24 cellular contexts compared by ENCODE assay signal in genomic region chr3:59263152-59263551, GRCh38.
A peak's percentile ranks its signal among the peaks of the same experiment; 100 is the strongest.
DNase-seq lines count a peak whose midpoint lies in the region; ATAC-seq and TF ChIP-seq lines count a peak whose summit lies in the region.
"Had no signal": no experiment of that assay in that cellular context is flagged by ENCODE, and none has a peak within 500 bp of the region (broad histone marks: within the 10 kb centered on the region; RNA-seq: fewer than 3 reads in every experiment).

No MANE protein-coding gene starts in this region.

- H3K36me3 Mint-ChIP-seq in activated T-cell treated with anti-CD3 and anti-CD28 coated beads, Interleukin-2, amount 50 U/mL, for 24 hours (ENCODE audit: low read depth), result no peaks in the 10 kb centered on the region
- peaks cover 2% of the 10 kb centered on the region for H3K36me3 Mint-ChIP-seq in activated naive CD4-positive, alpha-beta T cell treated with anti-CD3 and anti-CD28 coated beads for 36 hours (ENCODE audit: low read depth)
- H3K36me3 Mint-ChIP-seq: CD14-positive monocyte had no signal

- no peak for TF ChIP-seq POLR2A in IMR-90 (IDR thresholded peaks at IDR 0.05; ENCODE audit: low read depth, low read length)

- H3K4me1 Mint-ChIP-seq in activated T-cell treated with anti-CD3 and anti-CD28 coated beads, Interleukin-2, amount 50 U/mL, for 24 hours (ENCODE audit: low read depth), result peaks cover 8% of the 10 kb centered on the region
- peaks cover 6% of the 10 kb centered on the region for H3K4me1 Mint-ChIP-seq in activated naive CD4-positive, alpha-beta T cell treated with anti-CD3 and anti-CD28 coated beads for 36 hours (ENCODE audit: low read depth)
- H3K4me1 Mint-ChIP-seq: CD8-positive, alpha-beta memory T cell had no signal

- no peak overlapping the region for H2BK5ac ChIP-seq in IMR-90 (ENCODE audit: low read depth, low read length, poor library complexity, severe bottlenecking)

- no CpG with 5 or more reads among the region's 3 CpGs for WGBS in IMR-90 (ENCODE audit: extremely low coverage in 2 of 2, insufficient read length in 1 of 2), 2 experiments

- H2BK15ac ChIP-seq in IMR-90 (ENCODE audit: low read depth, low read length), result peak overlapping the region; percentile 28; the same call in 1 of the 3 replicates

- no peaks in the 10 kb centered on the region for H3K36me3 ChIP-seq in BLaER1
- H3K36me3 ChIP-seq in IMR-90 (ENCODE audit: control insufficient read depth, insufficient read depth, low read length), result no peaks in the 10 kb centered on the region

- dilution Hi-C loops in IMR-90 (cut with HindIII; ENCODE audit: low sequenced_read_pairs, unreplicated experiment), result no loop called here

- H3K27me3 Mint-ChIP-seq in activated T-cell treated with anti-CD3 and anti-CD28 coated beads, Interleukin-2, amount 50 U/mL, for 24 hours, result no peaks in the 10 kb centered on the region
- H3K27me3 Mint-ChIP-seq in activated naive CD4-positive, alpha-beta T cell treated with anti-CD3 and anti-CD28 coated beads for 36 hours (ENCODE audit: low read depth), result no peaks in the 10 kb centered on the region
- H3K27me3 Mint-ChIP-seq: B cell; CD8-positive, alpha-beta memory T cell had no signal

- no peak overlapping the region for H2AK9ac ChIP-seq in IMR-90 (replicated peaks; ENCODE audit: low read depth, low read length, poor library complexity)

- H3K18ac ChIP-seq in IMR-90 (ENCODE audit: low read depth, low read length), result no peak overlapping the region; the same call in 1 of the 2 replicates

- peaks cover 14% of the 10 kb centered on the region for H3K9me3 Mint-ChIP-seq in activated T-cell treated with anti-CD3 and anti-CD28 coated beads, Interleukin-2, amount 50 U/mL, for 24 hours
- H3K9me3 Mint-ChIP-seq in activated naive CD4-positive, alpha-beta T cell treated with anti-CD3 and anti-CD28 coated beads for 36 hours, result peaks cover 6% of the 10 kb centered on the region

- H3K56ac ChIP-seq in IMR-90 (ENCODE audit: extremely low read depth, insufficient read depth, low read length), result no peak overlapping the region

- H3K9ac ChIP-seq in BLaER1 (no peak overlapping the region), IMR-90 (ENCODE audit: low read depth, low read length) (no peak overlapping the region)

- H3K4me2 ChIP-seq in BLaER1 (peak overlapping the region; percentile 69), IMR-90 (ENCODE audit: low read depth, low read length) (no peak overlapping the region)

- peak overlapping the region; percentile 23; the same call in 1 of the 2 replicates for H4K91ac ChIP-seq in IMR-90 (ENCODE audit: insufficient read depth, low read depth, low read length)

- in situ Hi-C loops in IMR-90 (cut with MboI; ENCODE audit: low sequenced_read_pairs), result no loop called here

- H3K4me3 ChIP-seq in BLaER1 (no peak overlapping the region), IMR-90 (ENCODE audit: insufficient read depth, low read depth, low read length) (no peak overlapping the region)
- H3K4me3 ChIP-seq: K562 had no signal

- H2BK120ac ChIP-seq in IMR-90 (ENCODE audit: low read depth, low read length), result no peak overlapping the region

- H2AK5ac ChIP-seq in IMR-90 (ENCODE audit: low read depth, low read length), result no peak overlapping the region

- no peak overlapping the region for H4K8ac ChIP-seq in IMR-90 (ENCODE audit: low read depth in 2 of 2, low read length in 2 of 2)

- H3K27me3 ChIP-seq in BLaER1 (no peaks in the 10 kb centered on the region), IMR-90 (ENCODE audit: control insufficient read depth, insufficient read depth, low read length) (no peaks in the 10 kb centered on the region)

- intact Hi-C loops in IMR-90 (cut with micrococcal nuclease), result no loop called here
- intact Hi-C loops in activated naive CD4-positive, alpha-beta T cell treated with anti-CD3 and anti-CD28 coated beads for 36 hours (cut with micrococcal nuclease), result no loop called here

- no peak for TF ChIP-seq RAD21 in IMR-90 (IDR thresholded peaks at IDR 0.05; ENCODE audit: low read length)

- no peak overlapping the region for H3K4me3 Mint-ChIP-seq in activated T-cell treated with anti-CD3 and anti-CD28 coated beads, Interleukin-2, amount 50 U/mL, for 24 hours
- H3K4me3 Mint-ChIP-seq in activated naive CD4-positive, alpha-beta T cell treated with anti-CD3 and anti-CD28 coated beads for 36 hours, result no peak overlapping the region
- H3K4me3 Mint-ChIP-seq: B cell; CD14-positive monocyte; CD8-positive, alpha-beta memory T cell had no signal

- H3K9me1 ChIP-seq in IMR-90 (ENCODE audit: insufficient read depth, low read length), result peaks cover 8% of the 10 kb centered on the region; the same call in 1 of the 2 replicates

- H2AFZ ChIP-seq in IMR-90 (replicated peaks; ENCODE audit: low read length, poor library complexity), result no peak overlapping the region

- H3K14ac ChIP-seq in IMR-90 (replicated peaks; ENCODE audit: low read depth, low read length), result no peak overlapping the region

- H3K9me3 ChIP-seq in BLaER1, result peaks cover 20% of the 10 kb centered on the region
- no peaks in the 10 kb centered on the region for H3K9me3 ChIP-seq in IMR-90 (ENCODE audit: control insufficient read depth, insufficient read depth, low read length)

- no TSS peak for BruUV-seq in IMR-90 (replicated peaks; lab: Mats Ljungman, UMichigan)

- peaks cover 50% of the 10 kb centered on the region for H3K4me1 ChIP-seq in BLaER1
- peaks cover 2% of the 10 kb centered on the region; the same call in 1 of the 2 replicates for H3K4me1 ChIP-seq in IMR-90 (ENCODE audit: control insufficient read depth, insufficient read depth, low read length)

- H4K20me1 ChIP-seq in BLaER1 (no peaks in the 10 kb centered on the region), IMR-90 (ENCODE audit: insufficient read depth, low read length) (no peaks in the 10 kb centered on the region)

- no peak for TF ChIP-seq CTCF in IMR-90 (conservative IDR thresholded peaks at IDR 0.05; ENCODE audit: low read depth, low read length)

- H3K27ac ChIP-seq in BLaER1 (peak overlapping the region; percentile 28), IMR-90 (ENCODE audit: insufficient read depth, low read length) (no peak overlapping the region)
- H3K27ac ChIP-seq: RWPE1 had no signal

- CTCF ChIA-PET in IMR-90 (lab: Yijun Ruan, JAX), result interaction anchor here (0.6 kb wide), 1 partner anchor 257 kb away, joined by 3 read pairs; no protein-coding TSS in a partner anchor
- CTCF ChIA-PET in activated naive CD4-positive, alpha-beta T cell treated with anti-CD3 and anti-CD28 coated beads for 36 hours (lab: Charles Lee), result no interaction called here

- no peaks in the 10 kb centered on the region for H3K79me1 ChIP-seq in IMR-90 (ENCODE audit: low read depth in 1 of 2, low read length in 2 of 2)

- no peak overlapping the region; the same call in 1 of the 2 replicates for H4K5ac ChIP-seq in IMR-90 (ENCODE audit: low read depth, low read length)

- 0 out of 2 replicates have a peak overlapping the region, but pooled peaks have one; percentile 14 for H2BK20ac ChIP-seq in IMR-90 (ENCODE audit: low read depth, low read length)

- H3K23ac ChIP-seq in IMR-90 (ENCODE audit: low read depth, low read length), result no peak overlapping the region

- H3K27ac Mint-ChIP-seq in activated T-cell treated with anti-CD3 and anti-CD28 coated beads, Interleukin-2, amount 50 U/mL, for 24 hours, result no peak overlapping the region
- H3K27ac Mint-ChIP-seq in activated naive CD4-positive, alpha-beta T cell treated with anti-CD3 and anti-CD28 coated beads for 36 hours, result no peak overlapping the region
- H3K27ac Mint-ChIP-seq: B cell; CD14-positive monocyte; CD8-positive, alpha-beta memory T cell had no signal

- POLR2A ChIA-PET in IMR-90 (lab: Charles Lee; ENCODE audit: unreplicated experiment), result no interaction called here

- DNase-seq in IMR-90 (no peak), fibroblast of peridontal ligament (ENCODE audit: extremely low read depth) (peak; percentile 21), renal cortical epithelial cell (ENCODE audit: low read depth) (peak; percentile 71), RKO (ENCODE audit: low spot score) (no peak)
- DNase-seq in activated T-cell treated with anti-CD3 and anti-CD28 coated beads, Interleukin-2, amount 50 U/mL, for 24 hours, result no peak
- no peak for DNase-seq in activated naive CD4-positive, alpha-beta T cell treated with anti-CD3 and anti-CD28 coated beads for 36 hours
- DNase-seq: Calu3; CD8-positive, alpha-beta memory T cell; DMS79 treated with DMSO at 0.1 percent for 48 hours; Kasumi-1; NCI-H1694; NCI-H2081; NCI-H226; NCI-H510A; NCI-H69; SHP77 had no signal

- no peak overlapping the region for H3K4ac ChIP-seq in IMR-90 (ENCODE audit: low read depth, low read length)

- ATAC-seq in IMR-90 (ENCODE audit: low read depth) (no peak), HG02970 (IDR thresholded peaks at IDR 0.05; ENCODE audit: low FRiP score, unreplicated experiment) (no peak)
- ATAC-seq: HCT116, HepG2, K562 had no signal

TF ChIP-seq in IMR-90, 13 proteins besides CTCF, POLR2A, EP300 and RAD21:
- no peak for TF ChIP-seq FOS (IDR thresholded peaks at IDR 0.05; ENCODE audit: low read depth, low read length)

Comparison
In these comparisons a context has a peak if more than half of its experiments do, and no peak if none do; other contexts are left out.
1. DNase-seq: peak in fibroblast of peridontal ligament (single experiment) and renal cortical epithelial cell (single experiment); none in IMR-90 (single experiment), RKO (single experiment), activated T-cell treated with anti-CD3 and anti-CD28 coated beads, Interleukin-2, amount 50 U/mL, for 24 hours (single experiment) and activated naive CD4-positive, alpha-beta T cell treated with anti-CD3 and anti-CD28 coated beads for 36 hours (single experiment).